Comparison of ENCODE assay signal across 17 cellular contexts in the genomic region with DNA sequence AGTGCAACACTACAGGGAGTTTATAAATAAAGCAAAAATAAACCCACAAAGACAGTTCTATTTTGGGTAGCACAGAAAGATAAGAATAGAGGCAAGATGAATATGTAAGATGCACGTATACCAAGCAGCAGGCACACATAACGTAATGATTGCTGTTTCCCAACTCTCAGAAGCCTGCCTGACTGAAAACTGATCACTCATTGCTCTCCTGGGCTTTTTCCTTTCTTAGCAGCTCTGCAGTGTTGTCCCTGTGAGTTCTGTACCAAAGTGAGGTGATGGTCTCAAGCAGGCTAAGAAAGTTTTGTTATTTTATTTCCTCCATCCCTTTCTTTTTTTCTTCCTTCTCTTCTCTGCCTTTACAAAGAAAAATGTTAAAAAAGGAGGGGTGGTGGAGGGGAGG.
DNase-seq lines count a peak whose midpoint lies in the region; TF ChIP-seq lines count a peak whose summit lies in the region.
"Had no signal": no experiment of that assay in that cellular context is flagged by ENCODE, and none has a peak within 500 bp of the region (broad histone marks: within the 10 kb centered on the region; RNA-seq: fewer than 3 reads in every experiment).

No MANE protein-coding gene starts in this region.

- no peak overlapping the region for H2BK15ac ChIP-seq in neuronal stem cell (ENCODE audit: low read length)

- intact Hi-C loops in testis (cut with DNase I; ENCODE audit: low total_unique reads) = no loop called here

- H3K27me3 ChIP-seq in BLaER1 = no peaks in the 10 kb centered on the region
- no peaks in the 10 kb centered on the region for H3K27me3 ChIP-seq in neuronal stem cell (ENCODE audit: control insufficient read depth in 3 of 3, insufficient read depth in 3 of 3, low read depth in 1 of 3, low read length in 3 of 3)
- no peaks in the 10 kb centered on the region for H3K27me3 ChIP-seq in testis

- H4K91ac ChIP-seq in neuronal stem cell (ENCODE audit: low read depth, low read length, poor library complexity) = no peak overlapping the region

- no peak for TF ChIP-seq CTCF in testis (IDR thresholded peaks at IDR 0.05)

- H3K14ac ChIP-seq in neuronal stem cell (ENCODE audit: low read length) = no peak overlapping the region

- H3K9me3 ChIP-seq in BLaER1 (no peaks in the 10 kb centered on the region), neuronal stem cell (replicated peaks in 1 of 2; ENCODE audit: control insufficient read depth in 2 of 2, insufficient read depth in 1 of 2, low read depth in 1 of 2, low read length in 2 of 2) (no peaks in the 10 kb centered on the region), testis (no peaks in the 10 kb centered on the region)

- H3K4ac ChIP-seq in neuronal stem cell (ENCODE audit: low read length) = no peak overlapping the region

- H3K27ac ChIP-seq in BLaER1 = no peak overlapping the region
- no peak overlapping the region for H3K27ac ChIP-seq in neuronal stem cell (replicated peaks; ENCODE audit: low read length)
- H3K27ac ChIP-seq in testis = no peak overlapping the region
- H3K27ac ChIP-seq: GM23248 had no signal

- H3K4me1 ChIP-seq in BLaER1 = 0 out of 2 replicates have a peak, but pooled peaks cover 5% of the 10 kb centered on the region
- no peaks in the 10 kb centered on the region for H3K4me1 ChIP-seq in neuronal stem cell (ENCODE audit: control insufficient read depth in 2 of 2, insufficient read depth in 1 of 2, low read depth in 1 of 2, low read length in 2 of 2)
- no peaks in the 10 kb centered on the region for H3K4me1 ChIP-seq in testis

- no peak overlapping the region for H2BK120ac ChIP-seq in neuronal stem cell (ENCODE audit: low read depth, low read length)

- H3K9ac ChIP-seq in BLaER1 (no peak overlapping the region), neuronal stem cell (ENCODE audit: low read depth, low read length, poor library complexity) (no peak overlapping the region)
- H3K9ac ChIP-seq: GM23248 had no signal

- H3K79me1 ChIP-seq in neuronal stem cell (ENCODE audit: low read depth, low read length) = no peaks in the 10 kb centered on the region

- H2BK12ac ChIP-seq in neuronal stem cell (ENCODE audit: low read length) = no peak overlapping the region

- no peak overlapping the region for H2BK5ac ChIP-seq in neuronal stem cell (ENCODE audit: low read length)

- H3K18ac ChIP-seq in neuronal stem cell (ENCODE audit: low read length) = no peak overlapping the region

- H3K36me3 ChIP-seq in BLaER1 (no peaks in the 10 kb centered on the region), neuronal stem cell (replicated peaks in 1 of 2; ENCODE audit: control insufficient read depth in 2 of 2, insufficient read depth in 2 of 2, low read length in 2 of 2) (no peaks in the 10 kb centered on the region), testis (ENCODE audit: low read depth, missing control alignments) (no peaks in the 10 kb centered on the region)

- no peak overlapping the region for H3K23ac ChIP-seq in neuronal stem cell (ENCODE audit: low read depth, low read length, poor library complexity)

- H3K4me3 ChIP-seq in BLaER1 (no peak overlapping the region), neuronal stem cell (ENCODE audit: low read length in 2 of 2) (no peak overlapping the region), testis (no peak overlapping the region)
- H3K4me3 ChIP-seq: GM23248 had no signal

- WGBS in neuronal stem cell (ENCODE audit: extremely low coverage in 2 of 2, insufficient read length in 2 of 2, insufficient replicate concordance in 1 of 2), 2 donors = no CpG with 5 or more reads among the region's 2 CpGs
- 43 to 52% methylated on average over 2 of the region's 2 CpGs for WGBS in testis, 2 donors

- no peaks in the 10 kb centered on the region for H4K20me1 ChIP-seq in BLaER1

- no peak overlapping the region for H4K8ac ChIP-seq in neuronal stem cell (ENCODE audit: low read depth, low read length)

- H2AFZ ChIP-seq in neuronal stem cell (ENCODE audit: low read length) = peak overlapping the region; percentile 3
- H2AFZ ChIP-seq: GM23248 had no signal

- TF ChIP-seq POLR2A in testis (IDR thresholded peaks at IDR 0.05) = no peak

- H3K4me2 ChIP-seq in BLaER1 = peak overlapping the region; percentile 4; the same call in 1 of the 2 replicates
- no peak overlapping the region for H3K4me2 ChIP-seq in neuronal stem cell (ENCODE audit: insufficient read depth, low read length, poor library complexity, severe bottlenecking)

- no peak overlapping the region for H2AK5ac ChIP-seq in neuronal stem cell (ENCODE audit: low read depth, low read length)

- DNase-seq in NCI-H2171 treated with DMSO at 0.1 percent for 48 hours (lab: John Stamatoyannopoulos, UW) (peak; percentile 13), NCI-H2171 (lab: John Stamatoyannopoulos, UW) (no peak), RPMI7951 (ENCODE audit: low read depth) (peak; percentile 19), neuronal stem cell (ENCODE audit: low spot score) (no peak), NOMO-1 (lab: John Stamatoyannopoulos, UW; ENCODE audit: unreplicated experiment in 2 of 2) (no peak), testis (no peak), HuH-7 (ENCODE audit: low spot score) (no peak)
- DNase-seq: 8988T; C1 segment of cervical spinal cord; CD4-positive, CD25-positive, alpha-beta regulatory T cell; CD8-positive, alpha-beta memory T cell; COR-L47; DMS 273 treated with DMSO at 0.1 percent for 48 hours; DMS53; GM23248; H7 had no signal

Comparison
In these comparisons a context has a peak if more than half of its experiments do, and no peak if none do; other contexts are left out.
1. DNase-seq: peak in NCI-H2171 treated with DMSO at 0.1 percent for 48 hours (single experiment) and RPMI7951 (single experiment); none in NCI-H2171 (single experiment), neuronal stem cell (single experiment), NOMO-1 (0 of 2), testis (single experiment) and HuH-7 (single experiment).